ENCODE assay signal across 15 cellular contexts in genomic region chr15:33293619-33294309, GRCh38. TPM values are rescaled to one million over a fixed set of nuclear protein-coding genes. Genes with fewer than 3 reads are reported as not detected.
DNase-seq lines count a peak whose midpoint lies in the region; ATAC-seq and TF ChIP-seq lines count a peak whose summit lies in the region.
"Had no signal": no experiment of that assay in that cellular context is flagged by ENCODE, and none has a peak within 500 bp of the region (broad histone marks: within the 10 kb centered on the region; RNA-seq: fewer than 3 reads in every experiment).

No MANE protein-coding gene starts in this region.

- no peaks in the 10 kb centered on the region for H3K27me3 Mint-ChIP-seq in nephron progenitor cell (ENCODE audit: low read depth, poor library complexity)

- no peaks in the 10 kb centered on the region for H3K9me3 Mint-ChIP-seq in nephron progenitor cell
- H3K9me3 Mint-ChIP-seq: IgD-negative memory B cell; stimulated activated effector memory CD8-positive, alpha-beta T cell treated with anti-CD3 and anti-CD28 coated beads, Interleukin-12 subunit alpha, Interleukin-12 subunit beta, amount 100 ng/mL, for 72 hours had no signal

- no peaks in the 10 kb centered on the region for H3K27me3 ChIP-seq in H7 (ENCODE audit: control insufficient read depth, insufficient read depth, low read length)

- H3K36me3 ChIP-seq in H7 (replicated peaks; ENCODE audit: control insufficient read depth, insufficient read depth, low read length), result no peaks in the 10 kb centered on the region

- no peak overlapping the region for H3K4me3 ChIP-seq in H7 (ENCODE audit: insufficient read depth, low read depth, low read length)

- no peak overlapping the region for H3K4me3 Mint-ChIP-seq in nephron progenitor cell
- H3K4me3 Mint-ChIP-seq: IgD-negative memory B cell; stimulated activated effector memory CD8-positive, alpha-beta T cell treated with anti-CD3 and anti-CD28 coated beads, Interleukin-12 subunit alpha, Interleukin-12 subunit beta, amount 100 ng/mL, for 72 hours had no signal

- no peak for TF ChIP-seq CTCF in nephron progenitor cell (IDR thresholded peaks at IDR 0.05)

- DNase-seq in AG20443 (ENCODE audit: low spot score), result peak; percentile 28
- DNase-seq in M059J (ENCODE audit: low read depth), result peak; percentile 57
- no peak for DNase-seq in epithelial cell of prostate (ENCODE audit: low read depth, low spot score)
- DNase-seq in nephron progenitor cell, result peak; percentile 5
- DNase-seq in D341Med (ENCODE audit: low spot score), result no peak
- DNase-seq in H7, result no peak
- DNase-seq: activated CD4-positive, CD25-positive, alpha-beta regulatory T cell; NCI-H146; NCI-H69; stimulated activated CD4-positive, alpha-beta T cell treated with anti-CD3 and anti-CD28 coated beads, Interleukin-2, amount 100 ng/mL, for 48 hours had no signal

- peak overlapping the region; percentile 9 for H3K27ac ChIP-seq in epithelial cell of prostate

- no peak overlapping the region for H3K27ac Mint-ChIP-seq in nephron progenitor cell
- H3K27ac Mint-ChIP-seq: IgD-negative memory B cell; stimulated activated effector memory CD8-positive, alpha-beta T cell treated with anti-CD3 and anti-CD28 coated beads, Interleukin-12 subunit alpha, Interleukin-12 subunit beta, amount 100 ng/mL, for 72 hours had no signal

- ATAC-seq in HG03039 (IDR thresholded peaks at IDR 0.05; ENCODE audit: unreplicated experiment) (no peak), HG03442 (IDR thresholded peaks at IDR 0.05; ENCODE audit: unreplicated experiment) (no peak)
- ATAC-seq: stimulated activated effector memory CD8-positive, alpha-beta T cell treated with anti-CD3 and anti-CD28 coated beads, Interleukin-12 subunit alpha, Interleukin-12 subunit beta, amount 100 ng/mL, for 72 hours had no signal

- no peaks in the 10 kb centered on the region for H3K36me3 Mint-ChIP-seq in nephron progenitor cell (ENCODE audit: low read depth)
- H3K36me3 Mint-ChIP-seq: IgD-negative memory B cell; stimulated activated effector memory CD8-positive, alpha-beta T cell treated with anti-CD3 and anti-CD28 coated beads, Interleukin-12 subunit alpha, Interleukin-12 subunit beta, amount 100 ng/mL, for 72 hours had no signal

- peaks cover 15% of the 10 kb centered on the region for H3K4me1 Mint-ChIP-seq in nephron progenitor cell
- H3K4me1 Mint-ChIP-seq: IgD-negative memory B cell; stimulated activated effector memory CD8-positive, alpha-beta T cell treated with anti-CD3 and anti-CD28 coated beads, Interleukin-12 subunit alpha, Interleukin-12 subunit beta, amount 100 ng/mL, for 72 hours had no signal

RNA-seq across cellular contexts. Expression of gene RYR3, which starts 17.0 kb away (rescaled TPM):
- total RNA-seq in M059J (2014; rRNA removed; shearing (Covaris generic)), result not detected in 2 replicates
- total RNA-seq in H7 (2014; rRNA removed; shearing (Covaris generic)), result 0.59 and 0.69 TPM in 2 replicates
- total RNA-seq: osteocyte had no signal

Comparison
In these comparisons a context has a peak if more than half of its experiments do, and no peak if none do; other contexts are left out.
1. DNase-seq: peak in AG20443 (single experiment), M059J (single experiment) and nephron progenitor cell (single experiment); none in epithelial cell of prostate (single experiment), D341Med (single experiment) and H7 (single experiment).